ENCODE assay signal across 22 cellular contexts in genomic region chr13:51814071-51814470, GRCh38. TPM values are rescaled to one million over a fixed set of nuclear protein-coding genes. Genes with fewer than 3 reads are reported as not detected.
DNase-seq lines count a peak whose midpoint lies in the region; ATAC-seq and TF ChIP-seq lines count a peak whose summit lies in the region.
"Had no signal": no experiment of that assay in that cellular context is flagged by ENCODE, and none has a peak within 500 bp of the region (broad histone marks: within the 10 kb centered on the region; RNA-seq: fewer than 3 reads in every experiment).

No MANE protein-coding gene starts in this region.

- H3K9me3 Mint-ChIP-seq in CD4-positive, alpha-beta T cell = no peaks in the 10 kb centered on the region
- H3K9me3 Mint-ChIP-seq in activated T-helper 17 cell treated with anti-CD3 and anti-CD28 coated beads, Interleukin-2, amount 50 U/mL, for 72 hours = no peaks in the 10 kb centered on the region
- H3K9me3 Mint-ChIP-seq in neural progenitor cell = peaks cover 2% of the 10 kb centered on the region
- H3K9me3 Mint-ChIP-seq in effector memory CD8-positive, alpha-beta T cell = no peaks in the 10 kb centered on the region

- H3K4me2 ChIP-seq in Karpas-422 (ENCODE audit: low read depth, low read length, poor library complexity, severe bottlenecking) (peak overlapping the region; percentile 72), neural progenitor cell (no peak overlapping the region)

- H3K4me3 Mint-ChIP-seq in CD4-positive, alpha-beta T cell = peak overlapping the region; percentile 25
- H3K4me3 Mint-ChIP-seq in activated T-helper 17 cell treated with anti-CD3 and anti-CD28 coated beads, Interleukin-2, amount 50 U/mL, for 72 hours = peak overlapping the region; percentile 77
- H3K4me3 Mint-ChIP-seq in neural progenitor cell = no peak overlapping the region
- H3K4me3 Mint-ChIP-seq in effector memory CD8-positive, alpha-beta T cell = no peak overlapping the region

- peaks cover 79% of the 10 kb centered on the region for H3K36me3 Mint-ChIP-seq in CD4-positive, alpha-beta T cell (ENCODE audit: low read depth)
- peaks cover 9% of the 10 kb centered on the region for H3K36me3 Mint-ChIP-seq in activated T-helper 17 cell treated with anti-CD3 and anti-CD28 coated beads, Interleukin-2, amount 50 U/mL, for 72 hours (ENCODE audit: low read depth)
- H3K36me3 Mint-ChIP-seq in neural progenitor cell = no peaks in the 10 kb centered on the region
- H3K36me3 Mint-ChIP-seq in effector memory CD8-positive, alpha-beta T cell (ENCODE audit: insufficient read depth) = no peaks in the 10 kb centered on the region

- peak overlapping the region; percentile 89 for H3K27ac Mint-ChIP-seq in CD4-positive, alpha-beta T cell
- peak overlapping the region; percentile 20 for H3K27ac Mint-ChIP-seq in activated T-helper 17 cell treated with anti-CD3 and anti-CD28 coated beads, Interleukin-2, amount 50 U/mL, for 72 hours
- H3K27ac Mint-ChIP-seq in neural progenitor cell = peak overlapping the region; percentile 19
- H3K27ac Mint-ChIP-seq in effector memory CD8-positive, alpha-beta T cell = no peak overlapping the region

- no peak overlapping the region for H3K9ac ChIP-seq in Karpas-422 (ENCODE audit: low read length)
- H3K9ac ChIP-seq in neural progenitor cell = no peak overlapping the region
- H3K9ac ChIP-seq: GM23248 had no signal

- H3K9me2 ChIP-seq in Karpas-422 (replicated peaks; ENCODE audit: insufficient read depth, low read length) = no peaks in the 10 kb centered on the region

- no peaks in the 10 kb centered on the region for H3F3A ChIP-seq in neural progenitor cell (ENCODE audit: low read depth)

- in situ Hi-C loops in HAP-1 (cut with MboI; ENCODE audit: low sequenced_read_pairs) = no loop called here
- in situ Hi-C loops in GM13977 (cut with MboI; ENCODE audit: low pct_unique_long_range_greater_than_20kb, low sequenced_read_pairs, unreplicated experiment) = loop anchor here (25.0 kb wide), 2 partner anchors 323 to 677 kb away; partner anchors contain the start of gene NEK5

- ATAC-seq in CD4-positive, alpha-beta T cell (ENCODE audit: poor library complexity) = no peak
- no peak for ATAC-seq in activated T-helper 17 cell treated with anti-CD3 and anti-CD28 coated beads, Interleukin-2, amount 50 U/mL, for 72 hours (replicated peaks)
- ATAC-seq in effector memory CD8-positive, alpha-beta T cell (replicated peaks) = no peak

- H3K9me3 ChIP-seq in CD4-positive, alpha-beta T cell (ENCODE audit: control insufficient read depth, low read length) = no peaks in the 10 kb centered on the region
- H3K9me3 ChIP-seq in Karpas-422 (ENCODE audit: low read length) = no peaks in the 10 kb centered on the region
- H3K9me3 ChIP-seq in neural progenitor cell (ENCODE audit: low read depth) = no peaks in the 10 kb centered on the region
- no peaks in the 10 kb centered on the region for H3K9me3 ChIP-seq in HAP-1

- peaks cover 71% of the 10 kb centered on the region for H3K4me1 ChIP-seq in Karpas-422 (ENCODE audit: low read length)
- no peaks in the 10 kb centered on the region for H3K4me1 ChIP-seq in neural progenitor cell
- H3K4me1 ChIP-seq in HAP-1 = no peaks in the 10 kb centered on the region

- peaks cover 75% of the 10 kb centered on the region for H3K4me1 Mint-ChIP-seq in CD4-positive, alpha-beta T cell (ENCODE audit: low read depth)
- H3K4me1 Mint-ChIP-seq in activated T-helper 17 cell treated with anti-CD3 and anti-CD28 coated beads, Interleukin-2, amount 50 U/mL, for 72 hours = peaks cover 26% of the 10 kb centered on the region
- H3K4me1 Mint-ChIP-seq in neural progenitor cell = peaks cover 18% of the 10 kb centered on the region
- H3K4me1 Mint-ChIP-seq in effector memory CD8-positive, alpha-beta T cell (ENCODE audit: low read depth in 2 of 2) = peaks cover 9 to 20% of the 10 kb centered on the region in 2 donors

- H4K20me1 ChIP-seq in Karpas-422 (ENCODE audit: insufficient read depth, low read depth, low read length) (no peaks in the 10 kb centered on the region), neural progenitor cell (ENCODE audit: low read depth) (no peaks in the 10 kb centered on the region)

- no peak overlapping the region for H3K27ac ChIP-seq in CD4-positive, alpha-beta T cell (ENCODE audit: low read depth, low read length)
- H3K27ac ChIP-seq in Karpas-422 (ENCODE audit: low read length) (no peak overlapping the region; the same call in 1 of the 2 replicates), neural progenitor cell (no peak overlapping the region)
- H3K27ac ChIP-seq: GM23248 had no signal

- H3K4me3 ChIP-seq in Karpas-422 (ENCODE audit: low read length) (peak overlapping the region; percentile 56), neural progenitor cell (no peak overlapping the region), HAP-1 (no peak overlapping the region)
- H3K4me3 ChIP-seq: GM23248 had no signal

- no peak for DNase-seq in CD4-positive, alpha-beta T cell
- DNase-seq in Karpas-422 (peak; percentile 70), neural progenitor cell (ENCODE audit: low spot score) (no peak), HAP-1 (ENCODE audit: low spot score in 2 of 2) (no peak), GM13977 (ENCODE audit: low spot score) (no peak)
- no peak for DNase-seq in effector memory CD8-positive, alpha-beta T cell
- DNase-seq: ACHN, AML-193, DMS153, GM23248, HCEC 1CT, MM.1S, NCI-H1092, NCI-H1436 treated with DMSO at 0.1 percent for 48 hours, NCI-H2029, NCI-H748 treated with DMSO at 0.1 percent for 48 hours, PC-3, RPMI8226, SHP77 treated with DMSO at 0.1 percent for 48 hours had no signal

- POLR2A ChIA-PET in CD4-positive, alpha-beta T cell (lab: Charles Lee) = interaction anchor here (0.7 to 8.1 kb wide), 8 partner anchors 7 to 361 kb away, joined by 3 to 110 read pairs (median 6); partner anchors contain the start of gene INTS6

- H3K27me3 Mint-ChIP-seq in CD4-positive, alpha-beta T cell = no peaks in the 10 kb centered on the region
- no peaks in the 10 kb centered on the region for H3K27me3 Mint-ChIP-seq in activated T-helper 17 cell treated with anti-CD3 and anti-CD28 coated beads, Interleukin-2, amount 50 U/mL, for 72 hours
- peaks cover 7% of the 10 kb centered on the region for H3K27me3 Mint-ChIP-seq in neural progenitor cell (ENCODE audit: insufficient read depth, low read depth)
- peaks cover 0 to 10% of the 10 kb centered on the region in 2 donors for H3K27me3 Mint-ChIP-seq in effector memory CD8-positive, alpha-beta T cell

- H3K27me3 ChIP-seq in CD4-positive, alpha-beta T cell (ENCODE audit: control insufficient read depth, insufficient read depth, low read length) = no peaks in the 10 kb centered on the region
- H3K27me3 ChIP-seq in Karpas-422 (ENCODE audit: low read length) (no peaks in the 10 kb centered on the region), neural progenitor cell (no peaks in the 10 kb centered on the region), HAP-1 (ENCODE audit: low read depth) (0 out of 2 replicates have a peak, but pooled peaks cover 9% of the 10 kb centered on the region)

- TF ChIP-seq CTCF in CD4-positive, alpha-beta T cell (IDR thresholded peaks at IDR 0.05) = no peak
- TF ChIP-seq CTCF in neural progenitor cell (IDR thresholded peaks at IDR 0.05) (no peak), GM13977 (IDR thresholded peaks at IDR 0.05; ENCODE audit: extremely low read depth, insufficient read depth, missing control alignments) (no peak)

- H3K36me3 ChIP-seq in Karpas-422 (ENCODE audit: insufficient read depth, low read length) = no peaks in the 10 kb centered on the region
- no peaks in the 10 kb centered on the region for H3K36me3 ChIP-seq in neural progenitor cell
- no peaks in the 10 kb centered on the region for H3K36me3 ChIP-seq in HAP-1 (replicated peaks)

- CTCF ChIA-PET in CD4-positive, alpha-beta T cell (lab: Charles Lee) = interaction anchor here (0.6 to 4.4 kb wide), 6 partner anchors 9 to 338 kb away, joined by 3 to 44 read pairs (median 4); no protein-coding TSS in a partner anchor

- H3K79me2 ChIP-seq in Karpas-422 (ENCODE audit: low read length) (no peaks in the 10 kb centered on the region), neural progenitor cell (ENCODE audit: low read depth) (no peaks in the 10 kb centered on the region)

- H2AFZ ChIP-seq in Karpas-422 (ENCODE audit: low read length) (no peak overlapping the region), neural progenitor cell (replicated peaks) (no peak overlapping the region)

- intact Hi-C loops in CD4-positive, alpha-beta T cell (cut with DNase I, micrococcal nuclease) = loop anchor here in 1 of 2 experiments (10.0 kb wide), 2 partner anchors 641 to 841 kb away; partner anchors contain the start of genes CKAP2, SUGT1 and VPS36

RNA-seq across cellular contexts. Expression of gene DHRS12, which starts 10.1 kb away (rescaled TPM):
- 10 to 100 TPM in 1 of 2 experiments, 1 to 10 TPM in 1; 10.0 to 14.8 TPM for total RNA-seq in CD4-positive, alpha-beta T cell
- 9.7 and 10.9 TPM in 2 replicates for total RNA-seq in Karpas-422 (2014; rRNA removed; shearing (Covaris generic); ENCODE audit: low replicate concordance)
- total RNA-seq in activated T-helper 17 cell treated with anti-CD3 and anti-CD28 coated beads, Interleukin-2, amount 50 U/mL, for 72 hours = 1 to 10 TPM; 5.0 to 9.6 TPM
- total RNA-seq in neural progenitor cell (ENCODE audit: low replicate concordance) = 5.2 and 7.6 TPM in 2 replicates

RNA-seq across cellular contexts. Expression of gene TMEM272, which starts 30.9 kb away (rescaled TPM):
- 1 to 10 TPM; 2.7 to 2.8 TPM for total RNA-seq in CD4-positive, alpha-beta T cell
- 0.15 TPM in 1 of 2 replicates, not detected in the other for total RNA-seq in Karpas-422 (2014; rRNA removed; shearing (Covaris generic); ENCODE audit: low replicate concordance)
- total RNA-seq in activated T-helper 17 cell treated with anti-CD3 and anti-CD28 coated beads, Interleukin-2, amount 50 U/mL, for 72 hours = under 1 TPM; 0.16 to 0.17 TPM
- 0.15 TPM in 1 of 2 replicates, not detected in the other for total RNA-seq in neural progenitor cell (ENCODE audit: low replicate concordance)
- total RNA-seq: GM23248, LHCN-M2, NCI-H460 had no signal

RNA-seq across cellular contexts. Expression of gene CCDC70, which starts 47.7 kb away (rescaled TPM):
- total RNA-seq in CD4-positive, alpha-beta T cell = not detected
- not detected in 2 replicates for total RNA-seq in Karpas-422 (2014; rRNA removed; shearing (Covaris generic); ENCODE audit: low replicate concordance)
- under 1 TPM; 0.24 to 0.43 TPM for total RNA-seq in activated T-helper 17 cell treated with anti-CD3 and anti-CD28 coated beads, Interleukin-2, amount 50 U/mL, for 72 hours
- not detected in 2 replicates for total RNA-seq in neural progenitor cell (ENCODE audit: low replicate concordance)
- total RNA-seq: GM23248, LHCN-M2, NCI-H460, PC-3 had no signal

Comparison
In these comparisons a context has a peak if more than half of its experiments do, and no peak if none do; other contexts are left out.
1. H3K27ac Mint-ChIP-seq: peak in CD4-positive, alpha-beta T cell (single experiment), activated T-helper 17 cell treated with anti-CD3 and anti-CD28 coated beads, Interleukin-2, amount 50 U/mL, for 72 hours (single experiment) and neural progenitor cell (single experiment); none in effector memory CD8-positive, alpha-beta T cell (0 of 2).
2. H3K4me3 Mint-ChIP-seq: peak in CD4-positive, alpha-beta T cell (single experiment) and activated T-helper 17 cell treated with anti-CD3 and anti-CD28 coated beads, Interleukin-2, amount 50 U/mL, for 72 hours (single experiment); none in neural progenitor cell (single experiment) and effector memory CD8-positive, alpha-beta T cell (0 of 2).